ENCODE assay signal across 9 cellular contexts in genomic region chr6:16238057-16238657, GRCh38. TPM values are rescaled to one million over a fixed set of nuclear protein-coding genes. Genes with fewer than 3 reads are reported as not detected.
DNase-seq lines count a peak whose midpoint lies in the region; ATAC-seq and TF ChIP-seq lines count a peak whose summit lies in the region.
"Had no signal": no experiment of that assay in that cellular context is flagged by ENCODE, and none has a peak within 500 bp of the region (broad histone marks: within the 10 kb centered on the region; RNA-seq: fewer than 3 reads in every experiment).

GMPR (plus strand) TSS chr6:16238587; CDS start chr6:16238694, 107 bp downstream.

- peak within 1 kb of the TSS; percentile 51 to 81 for H3K4me3 ChIP-seq in Panc1 (ENCODE audit: low read depth in 2 of 2, low read length in 2 of 2)
- peak within 1 kb of the TSS; percentile 32 for H3K4me3 ChIP-seq in neuron (ENCODE audit: low read length)

- in situ Hi-C loops in Panc1 (cut with HindIII; ENCODE audit: low pct_unique_long_range_greater_than_20kb, low sequenced_read_pairs), result no loop called here

- H3K36me3 ChIP-seq in Panc1 (ENCODE audit: control insufficient read depth, insufficient read depth, low read length) (no peaks in the 10 kb centered on the region), neuron (ENCODE audit: insufficient read depth, low read length) (no peaks in the 10 kb centered on the region)

- H3K27me3 ChIP-seq in Panc1 (ENCODE audit: control insufficient read depth, insufficient read depth, low read length) (peaks cover 12% of the 10 kb centered on the region), foreskin keratinocyte (peaks cover 38% of the 10 kb centered on the region), neuron (ENCODE audit: insufficient read depth, low read length) (peaks cover 51% of the 10 kb centered on the region)

- DNase-seq in NCI-H510A treated with DMSO at 0.1 percent for 48 hours (lab: John Stamatoyannopoulos, UW) (peak; percentile 30), NCI-H510A (lab: John Stamatoyannopoulos, UW) (no peak), Panc1 (ENCODE audit: low read depth, low spot score) (no peak), activated gamma-delta T cell treated with Interleukin-2 at 50 U/mL for 16 hours (peak; percentile 72), foreskin keratinocyte (no peak), substantia nigra (lab: John Stamatoyannopoulos, UW) (peak in 39 of 49 donors; percentile 8 to 76 (median 41))
- DNase-seq: DND-41 had no signal

- TF ChIP-seq CTCF in Panc1 (IDR thresholded peaks at IDR 0.05), result no peak
- no peak for TF ChIP-seq CTCF in foreskin keratinocyte (conservative IDR thresholded peaks at IDR 0.05)

- CTCF ChIA-PET in Panc1 (lab: Charles Lee), result interaction anchor here (1.1 kb wide), 1 partner anchor 8 kb away, joined by 3 read pairs; no protein-coding TSS in a partner anchor

- ATAC-seq in HG03108 (IDR thresholded peaks at IDR 0.05; ENCODE audit: unreplicated experiment), result peak; percentile 58
- ATAC-seq in Panc1, result peak; percentile 68
- peak; percentile 48 for ATAC-seq in foreskin keratinocyte

- H3K27ac ChIP-seq in Panc1 (ENCODE audit: low read length), result no peak within 1 kb of the TSS
- no peak within 1 kb of the TSS for H3K27ac ChIP-seq in foreskin keratinocyte
- H3K27ac ChIP-seq in substantia nigra (ENCODE audit: low read depth, low read length, poor library complexity, severe bottlenecking), result peak within 1 kb of the TSS; percentile 39

- H3K4me1 ChIP-seq in Panc1 (ENCODE audit: control insufficient read depth, insufficient read depth, low read length) (no peaks in the 10 kb centered on the region), foreskin keratinocyte (peaks cover 10% of the 10 kb centered on the region), neuron (ENCODE audit: insufficient read depth, low read length) (peaks cover 8% of the 10 kb centered on the region)

- H3K9me3 ChIP-seq in Panc1 (ENCODE audit: control insufficient read depth, insufficient read depth, low read depth, low read length), result no peaks in the 10 kb centered on the region
- H3K9me3 ChIP-seq in neuron (ENCODE audit: low read length), result no peaks in the 10 kb centered on the region

- peak within 1 kb of the TSS; percentile 59 for H2AFZ ChIP-seq in neuron (ENCODE audit: low read depth, low read length)

- no TSS peak for BruUV-seq in Panc1 (replicated peaks; lab: Mats Ljungman, UMichigan)

- POLR2A ChIA-PET in Panc1 (lab: Charles Lee), result no interaction called here

- intact Hi-C loops in Panc1 (cut with micrococcal nuclease; ENCODE audit: unreplicated experiment), result no loop called here

RNA-seq across cellular contexts. Expression of gene GMPR, which starts in this region (rescaled TPM):
- total RNA-seq in Panc1 (2021; ENCODE audit: unreplicated experiment) (3.5 TPM), foreskin keratinocyte (0.32 and 0.37 TPM in 2 replicates)
- 3.5 TPM for polyA plus RNA-seq in Panc1 (2012; ENCODE audit: insufficient read length)
- 0.56 and 1.0 TPM in 2 replicates for polyA plus RNA-seq in foreskin keratinocyte

Comparison
In these comparisons a context has a peak if more than half of its experiments do, and no peak if none do; other contexts are left out.
1. DNase-seq: peak in NCI-H510A treated with DMSO at 0.1 percent for 48 hours (single experiment), activated gamma-delta T cell treated with Interleukin-2 at 50 U/mL for 16 hours (single experiment) and substantia nigra (39 of 49); none in NCI-H510A (single experiment), Panc1 (single experiment) and foreskin keratinocyte (0 of 2).
2. Peak in every context shown above with its lines, with median percentiles within 50 percentile points of each other: ATAC-seq.